In genomic region chr10:69051710-69052487, GRCh38 we compare ENCODE assay signal across 1 cellular context.
TF ChIP-seq lines count a peak whose summit lies in the region.

No MANE protein-coding gene starts in this region.

TF ChIP-seq in GM23338, 12 proteins besides CTCF, POLR2A, EP300 and RAD21 (continued from another document):
- no peak for TF ChIP-seq ZNF462 (CRISPR knock-in tag; IDR thresholded peaks at IDR 0.05)
- no peak for TF ChIP-seq NANOG (IDR thresholded peaks at IDR 0.05; ENCODE audit: borderline replicate concordance)
- TF ChIP-seq EZH2phosphoT487 (IDR thresholded peaks at IDR 0.05; ENCODE audit: unreplicated experiment) = no peak
- no peak for TF ChIP-seq STAT1 (IDR thresholded peaks at IDR 0.05; ENCODE audit: unreplicated experiment)
- no peak for TF ChIP-seq ZNF114 (CRISPR knock-in tag; IDR thresholded peaks at IDR 0.05)
- TF ChIP-seq, protein P1, sequence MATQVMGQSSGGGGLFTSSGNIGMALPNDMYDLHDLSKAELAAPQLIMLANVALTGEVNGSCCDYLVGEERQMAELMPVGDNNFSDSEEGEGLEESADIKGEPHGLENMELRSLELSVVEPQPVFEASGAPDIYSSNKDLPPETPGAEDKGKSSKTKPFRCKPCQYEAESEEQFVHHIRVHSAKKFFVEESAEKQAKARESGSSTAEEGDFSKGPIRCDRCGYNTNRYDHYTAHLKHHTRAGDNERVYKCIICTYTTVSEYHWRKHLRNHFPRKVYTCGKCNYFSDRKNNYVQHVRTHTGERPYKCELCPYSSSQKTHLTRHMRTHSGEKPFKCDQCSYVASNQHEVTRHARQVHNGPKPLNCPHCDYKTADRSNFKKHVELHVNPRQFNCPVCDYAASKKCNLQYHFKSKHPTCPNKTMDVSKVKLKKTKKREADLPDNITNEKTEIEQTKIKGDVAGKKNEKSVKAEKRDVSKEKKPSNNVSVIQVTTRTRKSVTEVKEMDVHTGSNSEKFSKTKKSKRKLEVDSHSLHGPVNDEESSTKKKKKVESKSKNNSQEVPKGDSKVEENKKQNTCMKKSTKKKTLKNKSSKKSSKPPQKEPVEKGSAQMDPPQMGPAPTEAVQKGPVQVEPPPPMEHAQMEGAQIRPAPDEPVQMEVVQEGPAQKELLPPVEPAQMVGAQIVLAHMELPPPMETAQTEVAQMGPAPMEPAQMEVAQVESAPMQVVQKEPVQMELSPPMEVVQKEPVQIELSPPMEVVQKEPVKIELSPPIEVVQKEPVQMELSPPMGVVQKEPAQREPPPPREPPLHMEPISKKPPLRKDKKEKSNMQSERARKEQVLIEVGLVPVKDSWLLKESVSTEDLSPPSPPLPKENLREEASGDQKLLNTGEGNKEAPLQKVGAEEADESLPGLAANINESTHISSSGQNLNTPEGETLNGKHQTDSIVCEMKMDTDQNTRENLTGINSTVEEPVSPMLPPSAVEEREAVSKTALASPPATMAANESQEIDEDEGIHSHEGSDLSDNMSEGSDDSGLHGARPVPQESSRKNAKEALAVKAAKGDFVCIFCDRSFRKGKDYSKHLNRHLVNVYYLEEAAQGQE (IDR thresholded peaks at IDR 0.05; ENCODE audit: unreplicated experiment) = no peak
- TF ChIP-seq POLR2AphosphoS5 (IDR thresholded peaks at IDR 0.05; ENCODE audit: low read depth) = no peak
- no peak for TF ChIP-seq JUNB (IDR thresholded peaks at IDR 0.05; ENCODE audit: unreplicated experiment)
- TF ChIP-seq CREB1 (CRISPR knock-in tag; IDR thresholded peaks at IDR 0.05; ENCODE audit: low read depth) = no peak
- TF ChIP-seq EZH2 (IDR thresholded peaks at IDR 0.05; ENCODE audit: low read depth, unreplicated experiment) = no peak
- TF ChIP-seq ETS1 (IDR thresholded peaks at IDR 0.05) = no peak
